Comparison of ENCODE assay signal across 31 cellular contexts in genomic region chr20:34012735-34013134, GRCh38. TPM values are rescaled to one million over a fixed set of nuclear protein-coding genes. Genes with fewer than 3 reads are reported as not detected.
A peak's percentile ranks its signal among the peaks of the same experiment; 100 is the strongest.
DNase-seq lines count a peak whose midpoint lies in the region; ATAC-seq, FAIRE-seq and TF ChIP-seq lines count a peak whose summit lies in the region.
"Had no signal": no experiment of that assay in that cellular context is flagged by ENCODE, and none has a peak within 500 bp of the region (broad histone marks: within the 10 kb centered on the region; RNA-seq: fewer than 3 reads in every experiment).

No MANE protein-coding gene starts in this region.

- WGBS in pancreas, 2 donors, result 80 to 85% methylated on average over 3 of the region's 3 CpGs

- peak overlapping the region; percentile 62; the same call in 1 of the 2 replicates for H3K9ac ChIP-seq in iPS-20b (ENCODE audit: low read depth, low read length)
- H3K9ac ChIP-seq: parathyroid adenoma had no signal

- no peaks in the 10 kb centered on the region for H3K27me3 Mint-ChIP-seq in activated CD4-positive, alpha-beta T cell treated with anti-CD3 and anti-CD28 coated beads for 36 hours
- H3K27me3 Mint-ChIP-seq in CD4-positive, alpha-beta memory T cell, result no peaks in the 10 kb centered on the region
- no peaks in the 10 kb centered on the region for H3K27me3 Mint-ChIP-seq in activated B cell treated with CpG ODN at 0.5 μM for 24 hours

- POLR2A ChIA-PET in activated CD4-positive, alpha-beta T cell treated with anti-CD3 and anti-CD28 coated beads for 36 hours (lab: Charles Lee), result no interaction called here
- POLR2A ChIA-PET in CD4-positive, alpha-beta memory T cell (lab: Charles Lee; ENCODE audit: partially characterized antibody), result interaction anchor here (3.2 kb wide), 1 partner anchor 19 kb away, joined by 9 read pairs; the partner anchor contains the start of gene RALY
- POLR2A ChIA-PET in activated B cell treated with CpG ODN at 0.5 μM for 24 hours (lab: Charles Lee), result no interaction called here

- no peaks in the 10 kb centered on the region for H3K9me3 Mint-ChIP-seq in activated CD4-positive, alpha-beta T cell treated with anti-CD3 and anti-CD28 coated beads for 36 hours (ENCODE audit: low read depth)
- no peaks in the 10 kb centered on the region for H3K9me3 Mint-ChIP-seq in CD4-positive, alpha-beta memory T cell
- H3K9me3 Mint-ChIP-seq in activated B cell treated with CpG ODN at 0.5 μM for 24 hours, result no peaks in the 10 kb centered on the region

- H3K36me3 Mint-ChIP-seq in activated CD4-positive, alpha-beta T cell treated with anti-CD3 and anti-CD28 coated beads for 36 hours (ENCODE audit: low read depth), result peaks cover 5% of the 10 kb centered on the region
- H3K36me3 Mint-ChIP-seq in CD4-positive, alpha-beta memory T cell, result peaks cover 0 to 9% of the 10 kb centered on the region in 2 donors
- peaks cover 9% of the 10 kb centered on the region for H3K36me3 Mint-ChIP-seq in activated B cell treated with CpG ODN at 0.5 μM for 24 hours (ENCODE audit: low read depth)

- H3K27me3 ChIP-seq in CD4-positive, alpha-beta memory T cell (ENCODE audit: insufficient read depth, low read length), result no peaks in the 10 kb centered on the region
- no peaks in the 10 kb centered on the region for H3K27me3 ChIP-seq in iPS-20b (ENCODE audit: insufficient read depth, low read length)
- no peaks in the 10 kb centered on the region for H3K27me3 ChIP-seq in pancreas
- H3K27me3 ChIP-seq: breast epithelium, colonic mucosa, esophagus squamous epithelium, upper lobe of right lung had no signal

- H3K27ac ChIP-seq in CD4-positive, alpha-beta memory T cell (ENCODE audit: low read depth, low read length), result no peak overlapping the region
- H3K27ac ChIP-seq in iPS-20b (ENCODE audit: low read length) (peak overlapping the region; percentile 83), pancreas (no peak overlapping the region)
- H3K27ac ChIP-seq: 22Rv1, breast epithelium, colonic mucosa, esophagus squamous epithelium, parathyroid adenoma, upper lobe of right lung had no signal

- no peak overlapping the region for H3K4me3 Mint-ChIP-seq in activated CD4-positive, alpha-beta T cell treated with anti-CD3 and anti-CD28 coated beads for 36 hours
- peak overlapping the region in 6 of 8 donors; percentile 0 to 76 (median 56) for H3K4me3 Mint-ChIP-seq in CD4-positive, alpha-beta memory T cell
- no peak overlapping the region for H3K4me3 Mint-ChIP-seq in activated B cell treated with CpG ODN at 0.5 μM for 24 hours
- H3K4me3 Mint-ChIP-seq: mesothelial cell of epicardium, nephron progenitor cell had no signal

- intact Hi-C loops in activated CD4-positive, alpha-beta T cell treated with anti-CD3 and anti-CD28 coated beads for 36 hours (cut with DNase I, micrococcal nuclease), result no loop called here
- intact Hi-C loops in CD4-positive, alpha-beta memory T cell (cut with micrococcal nuclease), result no loop called here
- intact Hi-C loops in activated B cell treated with CpG ODN at 0.5 μM for 24 hours (cut with micrococcal nuclease), result no loop called here
- intact Hi-C loops in pancreas (cut with DNase I), result no loop called here

- DNase-seq in activated CD4-positive, alpha-beta T cell treated with anti-CD3 and anti-CD28 coated beads for 36 hours, result no peak
- DNase-seq in activated CD4-positive, alpha-beta T cell treated with anti-CD3 and anti-CD28 coated beads for 4 hours, result no peak
- DNase-seq in CD4-positive, alpha-beta memory T cell, result no peak
- DNase-seq in activated B cell treated with CpG ODN at 0.5 μM for 24 hours, result no peak
- DNase-seq in pancreas, result no peak
- no peak for DNase-seq in RCC 7860 (ENCODE audit: low spot score)
- DNase-seq: amniotic stem cell; colonic mucosa; DMS79; esophagus squamous epithelium; hypothalamus; left ventricle myocardium superior; NCI-H1048; NCI-H1694 treated with DMSO at 0.1 percent for 48 hours; NCI-H2171; NCI-H524; nephron progenitor cell; NK-92 treated with Interleukin-12 subunit alpha and Interleukin-12 subunit beta, amount 100 ng/mL, for 24 hours; SHP77 treated with DMSO at 0.1 percent for 48 hours; upper lobe of right lung had no signal

- H3K36me3 ChIP-seq in CD4-positive, alpha-beta memory T cell (ENCODE audit: insufficient read depth, low read length), result no peaks in the 10 kb centered on the region
- no peaks in the 10 kb centered on the region for H3K36me3 ChIP-seq in iPS-20b (ENCODE audit: insufficient read depth, low read depth, low read length)
- H3K36me3 ChIP-seq in pancreas, result no peaks in the 10 kb centered on the region
- H3K36me3 ChIP-seq: breast epithelium, colonic mucosa, esophagus squamous epithelium, HAP-1, upper lobe of right lung had no signal

- CTCF ChIA-PET in activated CD4-positive, alpha-beta T cell treated with anti-CD3 and anti-CD28 coated beads for 36 hours (lab: Charles Lee), result interaction anchor here (0.7 to 1.5 kb wide), 4 partner anchors 9 to 23 kb away, joined by 3 to 8 read pairs (median 3); no protein-coding TSS in a partner anchor
- CTCF ChIA-PET in CD4-positive, alpha-beta memory T cell (lab: Charles Lee; ENCODE audit: partially characterized antibody), result interaction anchor here (1.5 to 1.7 kb wide), 2 partner anchors 10 to 97 kb away, joined by 4 read pairs; no protein-coding TSS in a partner anchor
- CTCF ChIA-PET in activated B cell treated with CpG ODN at 0.5 μM for 24 hours (lab: Charles Lee), result no interaction called here

- peak overlapping the region; percentile 64 for H3K27ac Mint-ChIP-seq in activated CD4-positive, alpha-beta T cell treated with anti-CD3 and anti-CD28 coated beads for 36 hours
- H3K27ac Mint-ChIP-seq in CD4-positive, alpha-beta memory T cell, result peak overlapping the region in 6 of 7 donors; percentile 19 to 79 (median 61)
- peak overlapping the region; percentile 9 for H3K27ac Mint-ChIP-seq in activated B cell treated with CpG ODN at 0.5 μM for 24 hours
- H3K27ac Mint-ChIP-seq: nephron progenitor cell had no signal

- H3K4me3 ChIP-seq in CD4-positive, alpha-beta memory T cell (ENCODE audit: low read length in 2 of 2), result no peak overlapping the region
- H3K4me3 ChIP-seq in iPS-20b (ENCODE audit: low read length), result peak overlapping the region; percentile 34
- H3K4me3 ChIP-seq in pancreas, result no peak overlapping the region
- H3K4me3 ChIP-seq: breast epithelium, colonic mucosa, esophagus squamous epithelium, HAP-1, upper lobe of right lung had no signal

- ATAC-seq in activated CD4-positive, alpha-beta T cell treated with anti-CD3 and anti-CD28 coated beads for 36 hours, result peak; percentile 53
- ATAC-seq in activated B cell treated with CpG ODN at 0.5 μM for 24 hours (ENCODE audit: low read depth), result no peak
- ATAC-seq in GM18868 (IDR thresholded peaks at IDR 0.05; ENCODE audit: unreplicated experiment), result no peak
- ATAC-seq in pancreas, result no peak
- ATAC-seq: left ventricle myocardium superior, sciatic nerve, upper lobe of right lung had no signal

- no peaks in the 10 kb centered on the region for H3K9me3 ChIP-seq in CD4-positive, alpha-beta memory T cell (ENCODE audit: control insufficient read depth in 1 of 2, low read length in 2 of 2)
- no peaks in the 10 kb centered on the region for H3K9me3 ChIP-seq in iPS-20b (ENCODE audit: insufficient read depth, low read depth, low read length)
- H3K9me3 ChIP-seq in pancreas, result no peaks in the 10 kb centered on the region
- H3K9me3 ChIP-seq: breast epithelium, colonic mucosa, esophagus squamous epithelium, HAP-1, upper lobe of right lung had no signal

- H3K4me1 Mint-ChIP-seq in activated CD4-positive, alpha-beta T cell treated with anti-CD3 and anti-CD28 coated beads for 36 hours, result peaks cover 92% of the 10 kb centered on the region
- H3K4me1 Mint-ChIP-seq in CD4-positive, alpha-beta memory T cell, result peaks cover 78 to 96% (median 88%) of the 10 kb centered on the region in 4 donors
- peaks cover 85% of the 10 kb centered on the region for H3K4me1 Mint-ChIP-seq in activated B cell treated with CpG ODN at 0.5 μM for 24 hours

- H3K4me1 ChIP-seq in CD4-positive, alpha-beta memory T cell (ENCODE audit: insufficient read depth, low read length), result peaks cover 95% of the 10 kb centered on the region
- H3K4me1 ChIP-seq in iPS-20b (ENCODE audit: insufficient read depth, low read length), result peaks cover 71% of the 10 kb centered on the region
- peaks cover 18 to 57% (median 25%) of the 10 kb centered on the region in 3 donors for H3K4me1 ChIP-seq in pancreas

- FAIRE-seq in pancreas (lab: Jason Lieb, UNC) (no peak), RCC 7860 (lab: Jason Lieb, UNC) (no peak)
- FAIRE-seq: frontal cortex, HTR-8/SVneo, islet of Langerhans had no signal

- TF ChIP-seq CTCF in activated B cell treated with CpG ODN at 0.5 μM for 24 hours (IDR thresholded peaks at IDR 0.05), result no peak
- no peak for TF ChIP-seq CTCF in pancreas (IDR thresholded peaks at IDR 0.05)

RNA-seq across cellular contexts. Expression of gene RALY, which starts 19.0 kb away (rescaled TPM):
- total RNA-seq in activated CD4-positive, alpha-beta T cell treated with anti-CD3 and anti-CD28 coated beads for 36 hours, result 100 to 1,000 TPM; 139 to 152 TPM
- total RNA-seq in CD4-positive, alpha-beta memory T cell, result 100 to 1,000 TPM; 112 to 116 TPM
- polyA plus RNA-seq in CD4-positive, alpha-beta memory T cell, result 100 to 1,000 TPM; 191 to 218 TPM
- total RNA-seq in activated B cell treated with CpG ODN at 0.5 μM for 24 hours, result 116 and 117 TPM in 2 replicates
- total RNA-seq in pancreas, result 10 to 100 TPM; 30.0 to 58.5 (median 40.5) TPM
- 10 to 100 TPM; 57.9 to 60.4 TPM for polyA plus RNA-seq in pancreas

Comparison
In these comparisons a context has a peak if more than half of its experiments do, and no peak if none do; other contexts are left out.
1. H3K27ac Mint-ChIP-seq: peak in every context shown above with its lines; median percentile 64 in activated CD4-positive, alpha-beta T cell treated with anti-CD3 and anti-CD28 coated beads for 36 hours; 61 in CD4-positive, alpha-beta memory T cell; 9 in activated B cell treated with CpG ODN at 0.5 μM for 24 hours.
2. H3K4me3 Mint-ChIP-seq: peak in CD4-positive, alpha-beta memory T cell (6 of 8); none in activated CD4-positive, alpha-beta T cell treated with anti-CD3 and anti-CD28 coated beads for 36 hours (single experiment) and activated B cell treated with CpG ODN at 0.5 μM for 24 hours (single experiment).